ENCODE assay signal across 10 cellular contexts in the genomic region with DNA sequence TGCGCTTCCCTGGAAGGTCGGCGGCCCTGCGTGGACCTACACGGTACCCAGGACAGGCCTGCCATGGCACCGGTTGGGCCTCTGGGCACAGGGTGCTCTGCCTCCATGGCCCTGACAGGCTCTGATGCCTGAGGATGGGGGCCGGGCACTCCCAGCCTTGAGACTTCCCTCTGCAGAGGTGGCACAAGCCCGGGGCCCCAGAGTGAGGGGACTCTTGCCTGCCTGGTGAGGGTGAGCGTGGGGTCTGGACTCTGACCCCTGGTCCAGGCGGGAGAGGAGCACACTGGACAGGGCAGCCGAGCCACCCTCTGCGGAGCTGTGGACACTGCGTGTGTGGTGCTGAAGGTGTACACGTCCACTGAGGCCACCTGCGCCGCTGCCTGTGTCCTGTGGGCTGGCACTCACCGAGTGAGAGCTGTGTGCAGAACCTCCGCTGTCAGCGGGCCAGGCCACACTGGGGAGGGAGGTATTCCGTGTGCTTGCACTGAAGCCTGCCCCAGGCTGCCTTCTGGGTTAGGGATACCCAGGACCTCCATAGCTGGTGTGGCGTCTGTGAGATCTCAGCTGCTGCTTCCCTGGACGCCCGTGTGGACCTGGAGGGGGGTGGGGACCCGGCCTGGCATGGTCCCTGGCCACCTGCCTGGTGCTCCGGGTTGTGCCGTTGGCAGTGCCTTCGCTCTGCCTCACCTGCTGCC. TPM values are rescaled to one million over a fixed set of nuclear protein-coding genes. Genes with fewer than 3 reads are reported as not detected.
A peak's percentile ranks its signal among the peaks of the same experiment; 100 is the strongest.
DNase-seq lines count a peak whose midpoint lies in the region; ATAC-seq and TF ChIP-seq lines count a peak whose summit lies in the region.
"Had no signal": no experiment of that assay in that cellular context is flagged by ENCODE, and none has a peak within 500 bp of the region (broad histone marks: within the 10 kb centered on the region; RNA-seq: fewer than 3 reads in every experiment).

No MANE protein-coding gene starts in this region.

- peaks cover 86% of the 10 kb centered on the region for H3K4me1 Mint-ChIP-seq in activated naive CD8-positive, alpha-beta T cell (ENCODE audit: low read depth)
- peaks cover 82% of the 10 kb centered on the region for H3K4me1 Mint-ChIP-seq in activated naive CD8-positive, alpha-beta T cell treated with anti-CD3 and anti-CD28 coated beads for 36 hours
- H3K4me1 Mint-ChIP-seq in endothelial cell (ENCODE audit: unreplicated experiment) = peaks cover 37% of the 10 kb centered on the region

- H3K4me3 Mint-ChIP-seq in activated naive CD8-positive, alpha-beta T cell = peak overlapping the region; percentile 47
- no peak overlapping the region for H3K4me3 Mint-ChIP-seq in activated naive CD8-positive, alpha-beta T cell treated with anti-CD3 and anti-CD28 coated beads for 36 hours
- peak overlapping the region; percentile 37 for H3K4me3 Mint-ChIP-seq in endothelial cell (ENCODE audit: unreplicated experiment)

- 65 to 67% methylated on average over 14 to 19 of the region's 27 CpGs for WGBS in tibial nerve, 2 donors

- peak overlapping the region in 3 of 4 donors; percentile 24 to 92 (median 81) for H3K27ac ChIP-seq in tibial nerve

- TF ChIP-seq EP300 in tibial nerve (IDR thresholded peaks at IDR 0.05) = no peak

- H3K4me1 ChIP-seq in mucosa of descending colon (ENCODE audit: low read depth) (peaks cover 63% of the 10 kb centered on the region), tibial nerve (peaks cover 3 to 100% (median 93%) of the 10 kb centered on the region in 4 donors)

- ATAC-seq in mucosa of descending colon (no peak), HG02642 (IDR thresholded peaks at IDR 0.05; ENCODE audit: poor library complexity, unreplicated experiment) (no peak)

- no peaks in the 10 kb centered on the region for H3K36me3 ChIP-seq in mucosa of descending colon (ENCODE audit: low read depth)
- peaks cover 0 to 5% (median 0%) of the 10 kb centered on the region in 3 donors for H3K36me3 ChIP-seq in tibial nerve

- no peaks in the 10 kb centered on the region for H3K27me3 Mint-ChIP-seq in activated naive CD8-positive, alpha-beta T cell
- no peaks in the 10 kb centered on the region for H3K27me3 Mint-ChIP-seq in activated naive CD8-positive, alpha-beta T cell treated with anti-CD3 and anti-CD28 coated beads for 36 hours
- H3K27me3 Mint-ChIP-seq in endothelial cell (ENCODE audit: unreplicated experiment) = peaks cover 2% of the 10 kb centered on the region

- H3K27ac Mint-ChIP-seq in activated naive CD8-positive, alpha-beta T cell = peak overlapping the region; percentile 73
- no peak overlapping the region for H3K27ac Mint-ChIP-seq in activated naive CD8-positive, alpha-beta T cell treated with anti-CD3 and anti-CD28 coated beads for 36 hours
- no peak overlapping the region for H3K27ac Mint-ChIP-seq in endothelial cell (ENCODE audit: unreplicated experiment)

- H3K4me3 ChIP-seq in mucosa of descending colon (no peak overlapping the region), tibial nerve (no peak overlapping the region)

- no peak for TF ChIP-seq POLR2A in tibial nerve (IDR thresholded peaks at IDR 0.05)

- intact Hi-C loops in mucosa of descending colon (cut with DNase I, micrococcal nuclease) = no loop called here

- TF ChIP-seq CTCF in endothelial cell (IDR thresholded peaks at IDR 0.05; ENCODE audit: unreplicated experiment) (no peak), mucosa of descending colon (IDR thresholded peaks at IDR 0.05) (no peak), tibial nerve (IDR thresholded peaks at IDR 0.05) (no peak)

- H3K36me3 Mint-ChIP-seq in activated naive CD8-positive, alpha-beta T cell = no peaks in the 10 kb centered on the region
- peaks cover 22% of the 10 kb centered on the region for H3K36me3 Mint-ChIP-seq in activated naive CD8-positive, alpha-beta T cell treated with anti-CD3 and anti-CD28 coated beads for 36 hours
- peaks cover 8% of the 10 kb centered on the region for H3K36me3 Mint-ChIP-seq in endothelial cell (ENCODE audit: low read depth, unreplicated experiment)

- DNase-seq in activated naive CD8-positive, alpha-beta T cell treated with anti-CD3 and anti-CD28 coated beads for 36 hours = no peak
- DNase-seq in endothelial cell (ENCODE audit: low spot score) (no peak), mucosa of descending colon (peak in 2 of 3 donors; percentile 31 to 59), tibial nerve (ENCODE audit: low spot score in 2 of 2) (no peak), SKM-1 (lab: John Stamatoyannopoulos, UW; ENCODE audit: unreplicated experiment) (no peak), glomerular visceral epithelial cell (ENCODE audit: extremely low spot score) (no peak)
- DNase-seq: NCI-H1417 treated with DMSO at 0.1 percent for 48 hours, NCI-H526 had no signal

- H3K9me3 ChIP-seq in mucosa of descending colon (no peaks in the 10 kb centered on the region), tibial nerve (no peaks in the 10 kb centered on the region)

- no peaks in the 10 kb centered on the region for H3K9me3 Mint-ChIP-seq in activated naive CD8-positive, alpha-beta T cell (ENCODE audit: low read depth)
- no peaks in the 10 kb centered on the region for H3K9me3 Mint-ChIP-seq in activated naive CD8-positive, alpha-beta T cell treated with anti-CD3 and anti-CD28 coated beads for 36 hours
- no peaks in the 10 kb centered on the region for H3K9me3 Mint-ChIP-seq in endothelial cell (ENCODE audit: unreplicated experiment)

- H3K27me3 ChIP-seq in tibial nerve = no peaks in the 10 kb centered on the region

RNA-seq across cellular contexts. Expression of gene SKI, which starts 10.4 kb away (rescaled TPM):
- total RNA-seq in activated naive CD8-positive, alpha-beta T cell treated with anti-CD3 and anti-CD28 coated beads for 36 hours = 10 to 100 TPM; 25.4 to 27.3 TPM
- total RNA-seq in endothelial cell (ENCODE audit: unreplicated experiment) (73.3 TPM), mucosa of descending colon (10 to 100 TPM; 26.8 to 86.6 (median 29.0) TPM), tibial nerve (100 to 1,000 TPM in 1 of 4 donors, 10 to 100 TPM in 3; 62.8 to 100 (median 72.2) TPM)

RNA-seq across cellular contexts. Expression of gene FAAP20, which starts 43.9 kb away (rescaled TPM):
- 10 to 100 TPM; 69.3 to 71.4 TPM for total RNA-seq in activated naive CD8-positive, alpha-beta T cell treated with anti-CD3 and anti-CD28 coated beads for 36 hours
- total RNA-seq in endothelial cell (ENCODE audit: unreplicated experiment) = 118 TPM
- total RNA-seq in mucosa of descending colon = 10 to 100 TPM; 23.4 to 42.6 (median 32.0) TPM
- total RNA-seq in tibial nerve = 10 to 100 TPM; 32.8 to 60.9 (median 47.3) TPM

Comparison
In these comparisons a context has a peak if more than half of its experiments do, and no peak if none do; other contexts are left out.
1. DNase-seq: peak in mucosa of descending colon (2 of 3); none in activated naive CD8-positive, alpha-beta T cell treated with anti-CD3 and anti-CD28 coated beads for 36 hours (single experiment), endothelial cell (single experiment), tibial nerve (0 of 2), SKM-1 (single experiment) and glomerular visceral epithelial cell (single experiment).